Comparison of ENCODE assay signal across 19 cellular contexts in genomic region chr4:68654946-68655721, GRCh38. TPM values are rescaled to one million over a fixed set of nuclear protein-coding genes. Genes with fewer than 3 reads are reported as not detected.
A peak's percentile ranks its signal among the peaks of the same experiment; 100 is the strongest.
DNase-seq lines count a peak whose midpoint lies in the region; ATAC-seq, FAIRE-seq and TF ChIP-seq lines count a peak whose summit lies in the region.
"Had no signal": no experiment of that assay in that cellular context is flagged by ENCODE, and none has a peak within 500 bp of the region (broad histone marks: within the 10 kb centered on the region; RNA-seq: fewer than 3 reads in every experiment).

No MANE protein-coding gene starts in this region.

- H3K27ac Mint-ChIP-seq in MCF 10A (ENCODE audit: low read depth, unreplicated experiment), result peak overlapping the region; percentile 19
- H3K27ac Mint-ChIP-seq in activated T-helper 17 cell treated with anti-CD3 and anti-CD28 coated beads, Interleukin-2, amount 50 U/mL, for 72 hours, result no peak overlapping the region
- H3K27ac Mint-ChIP-seq: CD14-positive monocyte, IgD-negative memory B cell had no signal

- 57 to 62% methylated on average over 5 of the region's 5 CpGs for WGBS in thyroid gland, 2 donors

- H3K27ac ChIP-seq in breast epithelium (peak overlapping the region in 1 of 2 donors; percentile 20), thyroid gland (peak overlapping the region in 2 of 3 donors; percentile 17 to 57)

- H3K9me3 Mint-ChIP-seq in MCF 10A (ENCODE audit: unreplicated experiment), result no peaks in the 10 kb centered on the region
- no peaks in the 10 kb centered on the region for H3K9me3 Mint-ChIP-seq in activated T-helper 17 cell treated with anti-CD3 and anti-CD28 coated beads, Interleukin-2, amount 50 U/mL, for 72 hours

- intact Hi-C loops in MCF 10A (cut with micrococcal nuclease), result no loop called here
- intact Hi-C loops in breast epithelium (cut with DNase I; ENCODE audit: low total_unique reads), result no loop called here
- intact Hi-C loops in thyroid gland (cut with DNase I), result no loop called here
- intact Hi-C loops in Right ventricle myocardium inferior (cut with DNase I), result no loop called here

- POLR2A ChIA-PET in MCF 10A (lab: Yijun Ruan, JAX), result interaction anchor here (0.7 kb wide), 1 partner anchor 1895 kb away, joined by 4 read pairs; no protein-coding TSS in a partner anchor

- H3K36me3 Mint-ChIP-seq in MCF 10A (ENCODE audit: insufficient read depth, unreplicated experiment), result peaks cover 4% of the 10 kb centered on the region
- no peaks in the 10 kb centered on the region for H3K36me3 Mint-ChIP-seq in activated T-helper 17 cell treated with anti-CD3 and anti-CD28 coated beads, Interleukin-2, amount 50 U/mL, for 72 hours (ENCODE audit: low read depth)
- H3K36me3 Mint-ChIP-seq: CD14-positive monocyte, IgD-negative memory B cell had no signal

- H3K4me3 ChIP-seq in breast epithelium (no peak overlapping the region), bronchial epithelial cell (ENCODE audit: low read depth, low read length) (no peak overlapping the region), thyroid gland (replicated peaks in 1 of 3) (no peak overlapping the region), MG63 (no peak overlapping the region)

- no peak for FAIRE-seq in bronchial epithelial cell (lab: Jason Lieb, UNC)
- FAIRE-seq: A204.1, G401.6 had no signal

- no peaks in the 10 kb centered on the region for H3K27me3 Mint-ChIP-seq in MCF 10A (ENCODE audit: insufficient read depth, unreplicated experiment)
- H3K27me3 Mint-ChIP-seq in activated T-helper 17 cell treated with anti-CD3 and anti-CD28 coated beads, Interleukin-2, amount 50 U/mL, for 72 hours, result no peaks in the 10 kb centered on the region
- H3K27me3 Mint-ChIP-seq: IgD-negative memory B cell had no signal

- no peak overlapping the region for H3K4me3 Mint-ChIP-seq in MCF 10A (ENCODE audit: unreplicated experiment)
- no peak overlapping the region for H3K4me3 Mint-ChIP-seq in activated T-helper 17 cell treated with anti-CD3 and anti-CD28 coated beads, Interleukin-2, amount 50 U/mL, for 72 hours
- H3K4me3 Mint-ChIP-seq: CD14-positive monocyte, IgD-negative memory B cell had no signal

- H3K27me3 ChIP-seq in breast epithelium (no peaks in the 10 kb centered on the region), bronchial epithelial cell (ENCODE audit: control insufficient read depth, insufficient read depth, low read length) (no peaks in the 10 kb centered on the region), thyroid gland (no peaks in the 10 kb centered on the region), MG63 (no peaks in the 10 kb centered on the region)

- no peaks in the 10 kb centered on the region for H3K36me3 ChIP-seq in breast epithelium
- no peaks in the 10 kb centered on the region for H3K36me3 ChIP-seq in bronchial epithelial cell (ENCODE audit: control insufficient read depth, insufficient read depth, low read length)
- no peaks in the 10 kb centered on the region for H3K36me3 ChIP-seq in thyroid gland
- no peaks in the 10 kb centered on the region for H3K36me3 ChIP-seq in MG63

- BruUV-seq in MCF 10A (replicated peaks; lab: Mats Ljungman, UMichigan), result no TSS peak

- H3K9me3 ChIP-seq in breast epithelium (no peaks in the 10 kb centered on the region), thyroid gland (no peaks in the 10 kb centered on the region), MG63 (no peaks in the 10 kb centered on the region)

- no peak for DNase-seq in MCF 10A (ENCODE audit: unreplicated experiment)
- DNase-seq in breast epithelium (ENCODE audit: low spot score in 2 of 2), result no peak
- peak; percentile 84 for DNase-seq in bronchial epithelial cell (ENCODE audit: low read depth)
- peak; percentile 49 for DNase-seq in kidney glomerular epithelial cell (lab: John Stamatoyannopoulos, UW)
- no peak for DNase-seq in thyroid gland
- DNase-seq in Right ventricle myocardium inferior (ENCODE audit: missing footprints), result no peak
- no peak for DNase-seq in MG63
- DNase-seq: COR-L47, DMS79 treated with DMSO at 0.1 percent for 48 hours, HCEC 1CT, NCI-H1436 treated with DMSO at 0.1 percent for 48 hours, NCI-H2081, NCI-H226, Right ventricle myocardium superior had no signal

- no peak for ATAC-seq in Right ventricle myocardium inferior
- no peak for ATAC-seq in activated T-helper 17 cell treated with anti-CD3 and anti-CD28 coated beads, Interleukin-2, amount 50 U/mL, for 72 hours (replicated peaks)

- H3K4me1 ChIP-seq in breast epithelium (no peaks in the 10 kb centered on the region), thyroid gland (peaks cover 10 to 14% of the 10 kb centered on the region in 2 donors)

- H3K4me1 Mint-ChIP-seq in MCF 10A (ENCODE audit: insufficient read depth, unreplicated experiment), result peaks cover 11% of the 10 kb centered on the region
- no peaks in the 10 kb centered on the region for H3K4me1 Mint-ChIP-seq in activated T-helper 17 cell treated with anti-CD3 and anti-CD28 coated beads, Interleukin-2, amount 50 U/mL, for 72 hours
- H3K4me1 Mint-ChIP-seq: CD14-positive monocyte had no signal

- TF ChIP-seq CTCF in MCF 10A (IDR thresholded peaks at IDR 0.05; ENCODE audit: unreplicated experiment) (no peak), breast epithelium (IDR thresholded peaks at IDR 0.05) (no peak), bronchial epithelial cell (IDR thresholded peaks at IDR 0.05; ENCODE audit: insufficient read depth, low read length, severe bottlenecking) (no peak), thyroid gland (IDR thresholded peaks at IDR 0.05) (no peak)

- TF ChIP-seq POLR2A in breast epithelium (IDR thresholded peaks at IDR 0.05) (no peak), thyroid gland (IDR thresholded peaks at IDR 0.05) (no peak)

- CTCF ChIA-PET in MCF 10A (lab: Yijun Ruan, JAX), result interaction anchor here (1.3 kb wide), 1 partner anchor 515 kb away, joined by 5 read pairs; no protein-coding TSS in a partner anchor

RNA-seq across cellular contexts. Expression of gene UGT2B15, which starts 15.3 kb away (rescaled TPM):
- not detected in 2 replicates for total RNA-seq in MCF 10A (2022)
- 1 to 10 TPM in 1 of 3 donors, under 1 TPM in 1, not detected in 1; 0.98 to 2.0 TPM for total RNA-seq in breast epithelium
- total RNA-seq in bronchial epithelial cell, result under 0.01 TPM in 1 of 2 replicates, not detected in the other
- not detected for total RNA-seq in thyroid gland
- total RNA-seq in Right ventricle myocardium inferior, result not detected
- not detected in 2 replicates for total RNA-seq in MG63 (2014; rRNA removed; shearing (Covaris generic); ENCODE audit: low replicate concordance)
- not detected for total RNA-seq in activated T-helper 17 cell treated with anti-CD3 and anti-CD28 coated beads, Interleukin-2, amount 50 U/mL, for 72 hours
- total RNA-seq: Right ventricle myocardium superior had no signal

Comparison
In these comparisons a context has a peak if more than half of its experiments do, and no peak if none do; other contexts are left out.
1. DNase-seq: peak in bronchial epithelial cell (single experiment) and kidney glomerular epithelial cell (single experiment); none in MCF 10A (single experiment), breast epithelium (0 of 2), thyroid gland (0 of 2), Right ventricle myocardium inferior (single experiment) and MG63 (single experiment).